ENCODE assay signal across 20 cellular contexts in the genomic region with DNA sequence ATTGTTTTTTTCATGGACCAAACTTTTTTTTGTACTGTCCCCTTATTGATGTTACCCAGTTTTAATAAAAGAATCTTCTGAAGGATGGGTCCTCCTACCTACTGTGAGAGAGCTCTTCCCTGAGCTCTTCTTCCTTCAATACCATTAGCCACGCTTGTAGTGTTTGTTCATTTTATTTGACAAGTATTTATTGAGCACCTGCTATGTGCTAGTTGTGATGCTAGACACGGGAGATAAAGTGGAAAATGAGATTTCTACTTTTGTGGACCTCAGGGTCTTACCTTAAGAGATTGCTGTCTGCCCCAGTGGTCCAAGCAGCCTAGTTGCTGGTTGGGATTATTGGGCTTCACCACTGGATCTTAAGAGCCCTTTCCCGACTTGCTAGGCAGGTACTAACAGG. TPM values are rescaled to one million over a fixed set of nuclear protein-coding genes. Genes with fewer than 3 reads are reported as not detected.
"Had no signal": no experiment of that assay in that cellular context is flagged by ENCODE, and none has a peak within 500 bp of the region (broad histone marks: within the 10 kb centered on the region; RNA-seq: fewer than 3 reads in every experiment).

No MANE protein-coding gene starts in this region.

- H3K9me3 ChIP-seq: gastrocnemius medialis, heart right ventricle, suprapubic skin, upper lobe of left lung had no signal

- H3K4me3 Mint-ChIP-seq: activated B cell treated with CpG ODN at 0.5 μM for 24 hours; activated CD8-positive, alpha-beta T cell treated with anti-CD3 and anti-CD28 coated beads for 36 hours; activated naive CD8-positive, alpha-beta T cell had no signal

- H3K27ac ChIP-seq: brain microvascular endothelial cell, suprapubic skin, upper lobe of left lung had no signal

- H3K27ac Mint-ChIP-seq: activated B cell treated with CpG ODN at 0.5 μM for 24 hours; activated CD8-positive, alpha-beta T cell treated with anti-CD3 and anti-CD28 coated beads for 36 hours; activated naive CD8-positive, alpha-beta T cell had no signal

- H3K27me3 ChIP-seq: brain microvascular endothelial cell, gastrocnemius medialis, heart right ventricle, suprapubic skin, upper lobe of left lung had no signal

- H3K4me3 ChIP-seq: gastrocnemius medialis, heart right ventricle, lung, skin epidermis, suprapubic skin, upper lobe of left lung had no signal

- ATAC-seq: activated CD8-positive, alpha-beta T cell treated with anti-CD3 and anti-CD28 coated beads for 36 hours; gastrocnemius medialis; heart right ventricle had no signal

- H3K9me3 Mint-ChIP-seq: activated B cell treated with CpG ODN at 0.5 μM for 24 hours; activated CD8-positive, alpha-beta T cell treated with anti-CD3 and anti-CD28 coated beads for 36 hours had no signal

- DNase-seq: activated B cell treated with CpG ODN at 0.5 μM for 24 hours; activated CD4-positive, alpha-beta T cell treated with anti-CD3 and anti-CD28 coated beads for 48 hours; activated CD8-positive, alpha-beta T cell treated with anti-CD3 and anti-CD28 coated beads for 36 hours; activated gamma-delta T cell; activated T-cell treated with anti-CD3 and anti-CD28 coated beads, Interleukin-2, amount 50 U/mL, for 48 hours; amygdala; brain microvascular endothelial cell; dermis blood vessel endothelial cell; gastrocnemius medialis; heart right ventricle; nucleus accumbens; stimulated activated CD4-positive, alpha-beta T cell treated with anti-CD3 and anti-CD28 coated beads, Interleukin-15, amount 100 ng/mL, for 24 hours; stimulated activated CD4-positive, alpha-beta T cell treated with anti-CD3 and anti-CD28 coated beads, Interleukin-4, amount 100 ng/mL, for 1 hour; stimulated activated naive CD4-positive, alpha-beta T cell treated with Interleukin-2 at 50 U/mL for 16 hours; upper lobe of left lung had no signal

- H3K27me3 Mint-ChIP-seq: activated B cell treated with CpG ODN at 0.5 μM for 24 hours; activated CD8-positive, alpha-beta T cell treated with anti-CD3 and anti-CD28 coated beads for 36 hours; activated naive CD8-positive, alpha-beta T cell had no signal

RNA-seq across cellular contexts. Expression of a gene that starts 3.2 kb away (rescaled TPM):
- total RNA-seq: dermis blood vessel endothelial cell, epithelial cell of proximal tubule had no signal

RNA-seq across cellular contexts. Expression of a gene that starts 43.2 kb away (rescaled TPM):
- total RNA-seq: activated B cell treated with CpG ODN at 0.5 μM for 24 hours had no signal
